Comparison of ENCODE assay signal across 22 cellular contexts in the genomic region with DNA sequence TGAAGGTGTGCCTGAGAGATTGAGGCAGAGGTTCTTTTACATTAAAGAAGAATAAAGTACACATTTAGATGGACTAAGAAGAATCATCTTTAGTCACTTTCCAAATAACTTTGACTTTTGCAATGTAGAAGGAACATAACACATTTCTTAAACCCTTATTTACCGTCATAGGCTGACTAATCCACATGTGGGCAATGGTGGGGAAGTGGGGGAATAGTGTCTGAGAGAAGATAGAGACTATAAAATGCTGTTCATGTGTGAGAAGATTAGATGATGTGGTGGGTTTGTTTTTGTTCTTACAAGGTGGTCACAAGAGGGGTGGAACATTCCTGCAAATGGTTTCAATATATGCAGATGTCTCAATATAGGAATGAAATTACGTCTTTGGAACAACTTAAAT. TPM values are rescaled to one million over a fixed set of nuclear protein-coding genes. Genes with fewer than 3 reads are reported as not detected.
DNase-seq lines count a peak whose midpoint lies in the region; ATAC-seq and TF ChIP-seq lines count a peak whose summit lies in the region.
"Had no signal": no experiment of that assay in that cellular context is flagged by ENCODE, and none has a peak within 500 bp of the region (broad histone marks: within the 10 kb centered on the region; RNA-seq: fewer than 3 reads in every experiment).

No MANE protein-coding gene starts in this region.

- intact Hi-C loops in left ventricle myocardium inferior (cut with micrococcal nuclease) = no loop called here
- intact Hi-C loops in left ventricle myocardium superior (cut with micrococcal nuclease) = no loop called here
- intact Hi-C loops in esophagus muscularis mucosa (cut with DNase I) = no loop called here
- intact Hi-C loops in psoas muscle (cut with DNase I) = no loop called here
- intact Hi-C loops in dorsolateral prefrontal cortex (cut with DNase I) = no loop called here

- H3K27me3 ChIP-seq in left ventricle myocardium inferior (ENCODE audit: low read depth) = no peaks in the 10 kb centered on the region
- H3K27me3 ChIP-seq in esophagus muscularis mucosa = no peaks in the 10 kb centered on the region
- no peaks in the 10 kb centered on the region for H3K27me3 ChIP-seq in psoas muscle (ENCODE audit: insufficient read depth in 3 of 3, low read length in 2 of 3)
- no peaks in the 10 kb centered on the region for H3K27me3 ChIP-seq in tibial nerve
- H3K27me3 ChIP-seq in dorsolateral prefrontal cortex = peaks cover 0 to 3% (median 0%) of the 10 kb centered on the region in 45 donors

- TF ChIP-seq EP300 in esophagus muscularis mucosa (IDR thresholded peaks at IDR 0.05) (no peak), tibial nerve (IDR thresholded peaks at IDR 0.05) (no peak)

- TF ChIP-seq POLR2A in esophagus muscularis mucosa (IDR thresholded peaks at IDR 0.05; ENCODE audit: low read depth) = no peak
- TF ChIP-seq POLR2A in tibial nerve (IDR thresholded peaks at IDR 0.05) = no peak

- TF ChIP-seq CTCF in left ventricle myocardium inferior (IDR thresholded peaks at IDR 0.05; ENCODE audit: borderline replicate concordance) = no peak
- TF ChIP-seq CTCF in esophagus muscularis mucosa (IDR thresholded peaks at IDR 0.05) = no peak
- TF ChIP-seq CTCF in psoas muscle (IDR thresholded peaks at IDR 0.05) = no peak
- TF ChIP-seq CTCF in tibial nerve (IDR thresholded peaks at IDR 0.05) = no peak
- no peak for TF ChIP-seq CTCF in dorsolateral prefrontal cortex (IDR thresholded peaks at IDR 0.05 in 54 of 56, conservative IDR thresholded peaks at IDR 0.05 in 2 of 56; ENCODE audit: low read depth in 1 of 56, partially characterized antibody in 56 of 56)

- no peaks in the 10 kb centered on the region for H3K4me1 ChIP-seq in left ventricle myocardium inferior
- no peaks in the 10 kb centered on the region for H3K4me1 ChIP-seq in esophagus muscularis mucosa
- no peaks in the 10 kb centered on the region for H3K4me1 ChIP-seq in psoas muscle
- no peaks in the 10 kb centered on the region for H3K4me1 ChIP-seq in tibial nerve

- H3K27ac ChIP-seq in left ventricle myocardium inferior (replicated peaks) (peak overlapping the region; percentile 42), esophagus muscularis mucosa (replicated peaks in 1 of 4) (peak overlapping the region in 1 of 4 donors; percentile 28), psoas muscle (no peak overlapping the region), tibial nerve (peak overlapping the region in 3 of 4 donors; percentile 12 to 78 (median 52)), dorsolateral prefrontal cortex (peak overlapping the region in 13 of 59 donors; percentile 7 to 70 (median 48))

- no peak for ATAC-seq in left ventricle myocardium superior
- ATAC-seq in psoas muscle = no peak
- ATAC-seq: Panc1, Right ventricle myocardium inferior had no signal

- H3K36me3 ChIP-seq in left ventricle myocardium inferior (no peaks in the 10 kb centered on the region), esophagus muscularis mucosa (no peaks in the 10 kb centered on the region), psoas muscle (ENCODE audit: insufficient read depth in 1 of 2, low read depth in 1 of 2) (no peaks in the 10 kb centered on the region), tibial nerve (no peaks in the 10 kb centered on the region)

- H3K9me3 ChIP-seq in left ventricle myocardium inferior (replicated peaks) (no peaks in the 10 kb centered on the region), esophagus muscularis mucosa (no peaks in the 10 kb centered on the region), psoas muscle (no peaks in the 10 kb centered on the region), tibial nerve (no peaks in the 10 kb centered on the region)

- WGBS in esophagus muscularis mucosa = 76% methylated on average over 2 of the region's 2 CpGs
- 70 to 81% (median 78%) methylated on average over 2 of the region's 2 CpGs for WGBS in psoas muscle, 3 donors
- 68 to 77% methylated on average over 2 of the region's 2 CpGs for WGBS in tibial nerve, 2 donors

- no peak for DNase-seq in left ventricle myocardium inferior
- no peak for DNase-seq in left ventricle myocardium superior
- no peak for DNase-seq in esophagus muscularis mucosa (ENCODE audit: extremely low spot score)
- DNase-seq in psoas muscle = no peak
- DNase-seq in tibial nerve (ENCODE audit: low spot score in 2 of 2) = no peak
- DNase-seq in DMS79 treated with DMSO at 0.1 percent for 48 hours (lab: John Stamatoyannopoulos, UW) = no peak
- DNase-seq in dorsolateral prefrontal cortex = no peak
- no peak for DNase-seq in activated naive CD4-positive, alpha-beta T cell treated with anti-CD3 and anti-CD28 coated beads, Interleukin-2, amount 50 U/mL, for 16 hours
- DNase-seq: 8988T; CD8-positive, alpha-beta memory T cell; DND-41; GF-D8; KBM-7; NCI-H1105 treated with DMSO at 0.1 percent for 48 hours; NCI-H1694 treated with DMSO at 0.1 percent for 48 hours; NCI-H2107; NCI-H2227 treated with DMSO at 0.1 percent for 48 hours; NCI-H524 treated with DMSO at 0.1 percent for 48 hours had no signal

- H3K4me3 ChIP-seq in left ventricle myocardium inferior (peak overlapping the region; percentile 37), esophagus muscularis mucosa (peak overlapping the region in 3 of 4 donors; percentile 1 to 37 (median 12)), psoas muscle (peak overlapping the region; percentile 36), tibial nerve (peak overlapping the region in 2 of 4 donors; percentile 3 to 36), dorsolateral prefrontal cortex (peak overlapping the region in 9 of 59 donors; percentile 1 to 39 (median 12))

RNA-seq across cellular contexts. Expression of a gene that starts 1.8 kb away (rescaled TPM):
- 13.9 TPM for total RNA-seq in left ventricle myocardium inferior
- 13.4 TPM for total RNA-seq in left ventricle myocardium superior
- total RNA-seq in esophagus muscularis mucosa = 10 to 100 TPM; 12.3 to 64.6 (median 19.3) TPM
- total RNA-seq in psoas muscle = 1 to 10 TPM; 6.7 to 9.4 (median 8.3) TPM
- 1 to 10 TPM; 2.4 to 6.0 (median 2.4) TPM for polyA plus RNA-seq in psoas muscle
- 10 to 100 TPM; 27.8 to 55.8 (median 38.3) TPM for total RNA-seq in tibial nerve
- total RNA-seq in dorsolateral prefrontal cortex = 10 to 100 TPM in 14 of 120 experiments, 1 to 10 TPM in 102, under 1 TPM in 4; 0.45 to 30.2 (median 3.8) TPM
- polyA plus RNA-seq: BJ; CD8-positive, alpha-beta memory T cell had no signal

RNA-seq across cellular contexts. Expression of a gene that starts 39.4 kb away (rescaled TPM):
- total RNA-seq in left ventricle myocardium inferior (0.93 TPM), left ventricle myocardium superior (0.79 TPM), esophagus muscularis mucosa (1 to 10 TPM in 3 of 4 donors, under 1 TPM in 1; 0.91 to 7.9 (median 2.8) TPM), psoas muscle (1 to 10 TPM in 1 of 4 donors, under 1 TPM in 3; 0.47 to 1.6 (median 0.71) TPM), tibial nerve (10 to 100 TPM in 3 of 4 donors, 1 to 10 TPM in 1; 4.8 to 15.9 (median 13.2) TPM), dorsolateral prefrontal cortex (1 to 10 TPM in 55 of 120 experiments, under 1 TPM in 46, not detected in 19; 0.36 to 3.7 (median 1.1) TPM)
- under 1 TPM; 0.05 to 0.33 (median 0.23) TPM for polyA plus RNA-seq in psoas muscle
- total RNA-seq: CD8-positive, alpha-beta memory T cell; H4 had no signal
- polyA plus RNA-seq: BJ; CD8-positive, alpha-beta memory T cell had no signal

RNA-seq across cellular contexts. Expression of a gene that starts 44.8 kb away (rescaled TPM):
- total RNA-seq in left ventricle myocardium inferior (not detected), left ventricle myocardium superior (not detected), esophagus muscularis mucosa (not detected), psoas muscle (not detected), tibial nerve (not detected), dorsolateral prefrontal cortex (not detected)
- not detected for polyA plus RNA-seq in psoas muscle
- total RNA-seq: CD8-positive, alpha-beta memory T cell; H4; Right ventricle myocardium inferior had no signal
- polyA plus RNA-seq: BJ; CD8-positive, alpha-beta memory T cell had no signal
